In genomic region chr10:113518816-113519591, GRCh38 we compare ENCODE assay signal across 20 cellular contexts. TPM values are rescaled to one million over a fixed set of nuclear protein-coding genes. Genes with fewer than 3 reads are reported as not detected.
DNase-seq lines count a peak whose midpoint lies in the region; ATAC-seq, FAIRE-seq and TF ChIP-seq lines count a peak whose summit lies in the region.
"Had no signal": no experiment of that assay in that cellular context is flagged by ENCODE, and none has a peak within 500 bp of the region (broad histone marks: within the 10 kb centered on the region; RNA-seq: fewer than 3 reads in every experiment).

No MANE protein-coding gene starts in this region.

- H3K4me1 ChIP-seq in HEK293 (ENCODE audit: control insufficient read depth, insufficient read depth, low read length) = peaks cover 8% of the 10 kb centered on the region
- H3K4me1 ChIP-seq in pancreas = peaks cover 0 to 4% (median 0%) of the 10 kb centered on the region in 3 donors
- H3K4me1 ChIP-seq: Peyer's patch, SJCRH30 had no signal

- DNase-seq in EH (ENCODE audit: low read depth) (peak; percentile 50), dermis blood vessel endothelial cell (peak; percentile 18), mesenteric fat pad (ENCODE audit: low spot score) (peak; percentile 28), pancreas (no peak), mesothelial cell of epicardium (ENCODE audit: low spot score in 2 of 2, unreplicated experiment in 2 of 2) (no peak)
- DNase-seq in stimulated activated CD4-positive, alpha-beta T cell treated with anti-CD3 and anti-CD28 coated beads, Interleukin-4, amount 100 ng/mL, for 24 hours = no peak
- DNase-seq: CD4-positive, alpha-beta memory T cell; DND-41; KG1; NCI-H1105; NCI-H2029; NCI-H2227 treated with DMSO at 0.1 percent for 48 hours; NCI-H510A; NK-92 treated with Interleukin-12 subunit alpha and Interleukin-12 subunit beta, amount 100 ng/mL, for 24 hours; SJCRH30 had no signal

- H3K9me3 ChIP-seq in HEK293 (ENCODE audit: control insufficient read depth, insufficient read depth, low read depth, low read length) = no peaks in the 10 kb centered on the region
- no peaks in the 10 kb centered on the region for H3K9me3 ChIP-seq in pancreas
- H3K9me3 ChIP-seq: BLaER1, Peyer's patch, SJCRH30 had no signal

- no peaks in the 10 kb centered on the region for H3K9me3 Mint-ChIP-seq in mesothelial cell of epicardium

- 80 to 81% methylated on average over 10 of the region's 10 CpGs for WGBS in pancreas, 2 donors

- H3K27ac ChIP-seq in HEK293 (ENCODE audit: extremely low read depth, low read depth, low read length) (no peak overlapping the region), pancreas (no peak overlapping the region)
- H3K27ac ChIP-seq: BLaER1, Peyer's patch, SJCRH30 had no signal

- POLR2A ChIA-PET in HEK293 (lab: Yijun Ruan, JAX) = no interaction called here

- ATAC-seq in pancreas = no peak

- FAIRE-seq in pancreas (lab: Jason Lieb, UNC) = no peak
- FAIRE-seq: G401.6, H1 had no signal

- H3K4me3 ChIP-seq in HEK293 (ENCODE audit: low read depth, low read length) (no peak overlapping the region), pancreas (no peak overlapping the region)
- H3K4me3 ChIP-seq: BLaER1, Peyer's patch, SJCRH30 had no signal

- no peaks in the 10 kb centered on the region for H3K36me3 Mint-ChIP-seq in mesothelial cell of epicardium
- H3K36me3 Mint-ChIP-seq: CD4-positive, alpha-beta memory T cell had no signal

- CTCF ChIA-PET in HEK293 (lab: Yijun Ruan, JAX) = interaction anchor here (0.7 to 2.6 kb wide), 2 partner anchors 278 to 1043 kb away, joined by 3 to 10 read pairs; no protein-coding TSS in a partner anchor

- H3K4me1 Mint-ChIP-seq in mesothelial cell of epicardium = peaks cover 19% of the 10 kb centered on the region
- H3K4me1 Mint-ChIP-seq: CD4-positive, alpha-beta memory T cell had no signal

- H3K27me3 ChIP-seq in pancreas = no peaks in the 10 kb centered on the region
- H3K27me3 ChIP-seq: BLaER1, Peyer's patch, SJCRH30 had no signal

- TF ChIP-seq CTCF in HEK293 (tag by site-specific recombination; IDR thresholded peaks at IDR 0.05) (no peak), pancreas (IDR thresholded peaks at IDR 0.05) (no peak), mesothelial cell of epicardium (IDR thresholded peaks at IDR 0.05; ENCODE audit: unreplicated experiment) (no peak)

- intact Hi-C loops in pancreas (cut with DNase I) = no loop called here

- no peak overlapping the region for H3K4me3 Mint-ChIP-seq in mesothelial cell of epicardium
- H3K4me3 Mint-ChIP-seq: CD4-positive, alpha-beta memory T cell had no signal

- no peak overlapping the region for H3K27ac Mint-ChIP-seq in mesothelial cell of epicardium
- H3K27ac Mint-ChIP-seq: CD4-positive, alpha-beta memory T cell had no signal

- no peaks in the 10 kb centered on the region for H3K36me3 ChIP-seq in HEK293 (ENCODE audit: control insufficient read depth in 2 of 2, insufficient read depth in 1 of 2, low read length in 2 of 2)
- H3K36me3 ChIP-seq in pancreas = no peaks in the 10 kb centered on the region
- H3K36me3 ChIP-seq: BLaER1, Peyer's patch, SJCRH30 had no signal

- H3K27me3 Mint-ChIP-seq in mesothelial cell of epicardium (ENCODE audit: low read depth) = peaks cover 14% of the 10 kb centered on the region

TF ChIP-seq in HEK293, 187 proteins besides CTCF, POLR2A, EP300 and RAD21:
- TF ChIP-seq ZNF138 (tag by site-specific recombination; IDR thresholded peaks at IDR 0.05; ENCODE audit: borderline replicate concordance) = no peak
- TF ChIP-seq ZSCAN4 (tag by site-specific recombination; IDR thresholded peaks at IDR 0.05) = no peak
- TF ChIP-seq ZNF701 (tag by site-specific recombination; IDR thresholded peaks at IDR 0.05) = no peak
- no peak for TF ChIP-seq ZNF654 (tag by site-specific recombination; IDR thresholded peaks at IDR 0.05; ENCODE audit: low read depth)
- TF ChIP-seq ZNF623 (tag by site-specific recombination; IDR thresholded peaks at IDR 0.05) = no peak
- no peak for TF ChIP-seq KLF17 (tag by site-specific recombination; IDR thresholded peaks at IDR 0.05)
- no peak for TF ChIP-seq ZNF426 (tag by site-specific recombination; IDR thresholded peaks at IDR 0.05)
- TF ChIP-seq ZNF513 (tag by site-specific recombination; IDR thresholded peaks at IDR 0.05) = peak; percentile 86; the same call in 1 of the 2 replicates

RNA-seq across cellular contexts. Expression of gene HABP2, which starts 33.8 kb away (rescaled TPM):
- total RNA-seq in dermis blood vessel endothelial cell = under 0.01 and 0.19 TPM in 2 replicates
- not detected for total RNA-seq in mesenteric fat pad
- 10 to 100 TPM in 5 of 6 donors, 1 to 10 TPM in 1; 9.3 to 51.7 (median 14.0) TPM for total RNA-seq in pancreas
- 10 to 100 TPM in 1 of 2 donors, 1 to 10 TPM in 1; 8.8 to 34.9 TPM for polyA plus RNA-seq in pancreas
- 0.13 TPM in 1 of 3 replicates, not detected in the others for total RNA-seq in mesothelial cell of epicardium
- total RNA-seq: CD4-positive, alpha-beta memory T cell; H1; SJCRH30 had no signal
- polyA plus RNA-seq: CD4-positive, alpha-beta memory T cell; H1 had no signal

Comparison
In these comparisons a context has a peak if more than half of its experiments do, and no peak if none do; other contexts are left out.
1. DNase-seq: peak in EH (single experiment), dermis blood vessel endothelial cell (single experiment) and mesenteric fat pad (single experiment); none in pancreas (0 of 6), mesothelial cell of epicardium (0 of 2) and stimulated activated CD4-positive, alpha-beta T cell treated with anti-CD3 and anti-CD28 coated beads, Interleukin-4, amount 100 ng/mL, for 24 hours (single experiment).